ENCODE assay signal across 13 cellular contexts in genomic region chr2:128490321-128490720, GRCh38.
"Had no signal": no experiment of that assay in that cellular context is flagged by ENCODE, and none has a peak within 500 bp of the region (broad histone marks: within the 10 kb centered on the region; RNA-seq: fewer than 3 reads in every experiment).

No MANE protein-coding gene starts in this region.

- H3K27me3 ChIP-seq: brain microvascular endothelial cell, thyroid gland had no signal

- ATAC-seq: activated T-cell treated with anti-CD3 and anti-CD28 coated beads, Interleukin-2, amount 50 U/mL, for 4 hours; left lung; right cardiac atrium had no signal

- H3K27ac ChIP-seq: brain microvascular endothelial cell, esophagus muscularis mucosa, left lung, thyroid gland had no signal

- DNase-seq: activated CD4-positive, alpha-beta memory T cell treated with anti-CD3 and anti-CD28 coated beads for 36 hours; activated CD4-positive, CD25-positive, alpha-beta regulatory T cell treated with anti-CD3 and anti-CD28 coated beads, Interleukin-2, amount 50 U/mL, for 72 hours; activated gamma-delta T cell treated with Interleukin-2 at 50 U/mL for 16 hours; activated naive CD8-positive, alpha-beta T cell treated with anti-CD3 and anti-CD28 coated beads for 36 hours; activated T-cell treated with anti-CD3 and anti-CD28 coated beads, Interleukin-2, amount 50 U/mL, for 4 hours; brain microvascular endothelial cell; cerebellar nuclear complex; foreskin fibroblast; left lung; right cardiac atrium; small intestine; thyroid gland had no signal

- H3K4me3 ChIP-seq: esophagus muscularis mucosa, left lung, thyroid gland had no signal

- H3K9me3 ChIP-seq: thyroid gland had no signal

- H3K4me1 ChIP-seq: left lung, thyroid gland had no signal

- H3K36me3 ChIP-seq: brain microvascular endothelial cell, esophagus muscularis mucosa, left lung, thyroid gland had no signal
